In the genomic region with DNA sequence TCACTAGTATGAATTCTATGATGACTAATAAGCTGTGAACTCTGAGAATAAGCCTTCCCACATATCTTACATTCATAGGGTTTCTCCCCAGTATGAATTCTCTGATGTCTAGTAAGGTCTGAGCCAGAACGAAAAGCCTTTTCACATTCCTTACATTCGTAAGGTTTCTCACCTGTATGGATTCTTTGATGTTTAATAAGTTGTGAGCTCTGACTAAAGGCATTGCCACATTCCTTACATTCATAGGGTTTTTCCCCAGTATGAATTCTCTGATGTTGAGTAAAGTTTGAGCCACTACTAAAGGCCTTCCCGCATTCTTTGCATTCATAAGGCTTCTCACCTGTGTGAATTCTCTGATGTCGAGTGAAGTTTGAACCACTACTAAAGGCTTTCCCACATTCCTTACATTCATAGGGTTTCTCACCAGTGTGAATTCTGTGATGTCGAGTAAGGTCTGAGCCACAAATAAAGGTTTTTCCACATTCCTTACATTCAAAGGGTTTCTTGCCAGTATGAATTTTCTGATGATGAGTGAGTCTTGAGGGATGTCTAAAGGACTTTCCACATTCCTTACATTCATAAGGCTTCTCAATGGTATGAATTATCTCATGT, we compare ENCODE assay signal across 25 cellular contexts. TPM values are rescaled to one million over a fixed set of nuclear protein-coding genes. Genes with fewer than 3 reads are reported as not detected.
DNase-seq lines count a peak whose midpoint lies in the region; ATAC-seq and TF ChIP-seq lines count a peak whose summit lies in the region.
"Had no signal": no experiment of that assay in that cellular context is flagged by ENCODE, and none has a peak within 500 bp of the region (broad histone marks: within the 10 kb centered on the region; RNA-seq: fewer than 3 reads in every experiment).

No MANE protein-coding gene starts in this region.

- H3K27me3 ChIP-seq in liver (ENCODE audit: control insufficient read depth in 4 of 4, insufficient read depth in 4 of 4, low read length in 3 of 4), result no peaks in the 10 kb centered on the region
- no peaks in the 10 kb centered on the region for H3K27me3 ChIP-seq in thoracic aorta (replicated peaks; ENCODE audit: insufficient read depth)
- no peaks in the 10 kb centered on the region for H3K27me3 ChIP-seq in BE2C
- H3K27me3 ChIP-seq: neural progenitor cell, spleen had no signal

- H3K36me3 Mint-ChIP-seq in effector memory CD8-positive, alpha-beta T cell (ENCODE audit: insufficient read depth), result peaks cover 17% of the 10 kb centered on the region
- peaks cover 39% of the 10 kb centered on the region for H3K36me3 Mint-ChIP-seq in activated CD8-positive, alpha-beta memory T cell treated with anti-CD3 and anti-CD28 coated beads, Interleukin-2, amount 10 ng/mL, durations not matched to agents 7 days and 5 days

- H3K27me3 Mint-ChIP-seq in effector memory CD8-positive, alpha-beta T cell, result no peaks in the 10 kb centered on the region
- H3K27me3 Mint-ChIP-seq in activated CD8-positive, alpha-beta memory T cell treated with anti-CD3 and anti-CD28 coated beads, Interleukin-2, amount 10 ng/mL, durations not matched to agents 7 days and 5 days, result no peaks in the 10 kb centered on the region
- H3K27me3 Mint-ChIP-seq: stimulated activated naive B cell treated with anti-CD40 and anti-IgM and Interleukin-4, amounts not matched to agents 10 μg/mL and 1 μg/mL and 100 μg/mL, for 72 hours had no signal

- H3K27ac ChIP-seq in liver (ENCODE audit: low read depth in 1 of 2, low read length in 2 of 2) (no peak overlapping the region), thoracic aorta (no peak overlapping the region)
- H3K27ac ChIP-seq: HL-60, lower lobe of right lung, neural progenitor cell, psoas muscle, spleen had no signal

- no peak overlapping the region for H3K27ac Mint-ChIP-seq in effector memory CD8-positive, alpha-beta T cell
- H3K27ac Mint-ChIP-seq in activated CD8-positive, alpha-beta memory T cell treated with anti-CD3 and anti-CD28 coated beads, Interleukin-2, amount 10 ng/mL, durations not matched to agents 7 days and 5 days, result no peak overlapping the region
- H3K27ac Mint-ChIP-seq: neural progenitor cell; stimulated activated naive B cell treated with anti-CD40 and anti-IgM and Interleukin-4, amounts not matched to agents 10 μg/mL and 1 μg/mL and 100 μg/mL, for 72 hours had no signal

- no peak for TF ChIP-seq RAD21 in liver (IDR thresholded peaks at IDR 0.05)

- H3K36me3 ChIP-seq in liver (ENCODE audit: control insufficient read depth in 4 of 4, insufficient read depth in 3 of 4, low read depth in 1 of 4, low read length in 3 of 4) (peaks cover 10 to 52% (median 44%) of the 10 kb centered on the region in 4 donors), thoracic aorta (peaks cover 66% of the 10 kb centered on the region), BE2C (peaks cover 27% of the 10 kb centered on the region)

- 99% methylated on average over 5 of the region's 5 CpGs for WGBS in liver

- H3K4me1 Mint-ChIP-seq in effector memory CD8-positive, alpha-beta T cell (ENCODE audit: low read depth in 2 of 2), result no peaks in the 10 kb centered on the region
- H3K4me1 Mint-ChIP-seq in activated CD8-positive, alpha-beta memory T cell treated with anti-CD3 and anti-CD28 coated beads, Interleukin-2, amount 10 ng/mL, durations not matched to agents 7 days and 5 days, result no peaks in the 10 kb centered on the region
- H3K4me1 Mint-ChIP-seq: neural progenitor cell; stimulated activated naive B cell treated with anti-CD40 and anti-IgM and Interleukin-4, amounts not matched to agents 10 μg/mL and 1 μg/mL and 100 μg/mL, for 72 hours had no signal

- H3K4me3 Mint-ChIP-seq in effector memory CD8-positive, alpha-beta T cell, result no peak overlapping the region
- H3K4me3 Mint-ChIP-seq in activated CD8-positive, alpha-beta memory T cell treated with anti-CD3 and anti-CD28 coated beads, Interleukin-2, amount 10 ng/mL, durations not matched to agents 7 days and 5 days, result no peak overlapping the region
- H3K4me3 Mint-ChIP-seq: activated T-cell treated with anti-CD3 and anti-CD28 coated beads, Interleukin-2, amount 50 U/mL, for 4 hours; neural progenitor cell; stimulated activated naive B cell treated with anti-CD40 and anti-IgM and Interleukin-4, amounts not matched to agents 10 μg/mL and 1 μg/mL and 100 μg/mL, for 72 hours had no signal

- peaks cover 4% of the 10 kb centered on the region in 2 donors for H3K9me3 Mint-ChIP-seq in effector memory CD8-positive, alpha-beta T cell
- peaks cover 29% of the 10 kb centered on the region for H3K9me3 Mint-ChIP-seq in activated CD8-positive, alpha-beta memory T cell treated with anti-CD3 and anti-CD28 coated beads, Interleukin-2, amount 10 ng/mL, durations not matched to agents 7 days and 5 days (ENCODE audit: low read depth)

- ATAC-seq in thoracic aorta (ENCODE audit: insufficient number of reproducible peaks, low FRiP score, low read depth), result no peak
- no peak for ATAC-seq in effector memory CD8-positive, alpha-beta T cell (replicated peaks)
- ATAC-seq in activated CD8-positive, alpha-beta memory T cell treated with anti-CD3 and anti-CD28 coated beads, Interleukin-2, amount 10 ng/mL, durations not matched to agents 7 days and 5 days, result no peak
- ATAC-seq: activated T-cell treated with anti-CD3 and anti-CD28 coated beads, Interleukin-2, amount 50 U/mL, for 4 hours; lower lobe of right lung; psoas muscle; stimulated activated naive B cell treated with anti-CD40 and anti-IgM and Interleukin-4, amounts not matched to agents 10 μg/mL and 1 μg/mL and 100 μg/mL, for 72 hours had no signal

- H3K4me1 ChIP-seq in liver (ENCODE audit: control insufficient read depth in 4 of 4, insufficient read depth in 4 of 4, low read length in 3 of 4), result no peaks in the 10 kb centered on the region
- H3K4me1 ChIP-seq in thoracic aorta (ENCODE audit: control insufficient read depth in 1 of 2, low read depth in 2 of 2), result no peaks in the 10 kb centered on the region
- no peaks in the 10 kb centered on the region for H3K4me1 ChIP-seq in BE2C
- H3K4me1 ChIP-seq: lower lobe of right lung, neural progenitor cell, psoas muscle, spleen had no signal

- CTCF ChIA-PET in activated CD8-positive, alpha-beta memory T cell treated with anti-CD3 and anti-CD28 coated beads, Interleukin-2, amount 10 ng/mL, durations not matched to agents 7 days and 5 days (lab: Charles Lee), result no interaction called here

- H3K4me3 ChIP-seq in liver (ENCODE audit: low read depth in 1 of 3, low read length in 3 of 3) (peak overlapping the region in 2 of 3 donors; percentile 18 to 69), thoracic aorta (peak overlapping the region; percentile 12), BE2C (ENCODE audit: low read depth, low read length) (no peak overlapping the region)
- H3K4me3 ChIP-seq: lower lobe of right lung, neural progenitor cell, psoas muscle had no signal

- DNase-seq in ELR (ENCODE audit: low read depth) (peak; percentile 11), SW480 (ENCODE audit: low spot score) (peak; percentile 12), thoracic aorta (ENCODE audit: low spot score) (no peak), BE2C (no peak)
- DNase-seq in effector memory CD8-positive, alpha-beta T cell, result no peak
- DNase-seq in activated CD8-positive, alpha-beta memory T cell treated with anti-CD3 and anti-CD28 coated beads, Interleukin-2, amount 10 ng/mL, durations not matched to agents 7 days and 5 days, result no peak
- DNase-seq: activated CD4-positive, alpha-beta T cell treated with anti-CD3 and anti-CD28 coated beads for 4 hours; activated naive CD4-positive, alpha-beta T cell treated with Interleukin-2 at 50 U/mL for 16 hours; activated T-cell treated with anti-CD3 and anti-CD28 coated beads, Interleukin-2, amount 50 U/mL, for 4 hours; DMS53; HCEC 1CT; islet precursor cell; lower lobe of right lung; NCI-H1105 treated with DMSO at 0.1 percent for 48 hours; NCI-H2081; NCI-H226; NCI-H748 treated with DMSO at 0.1 percent for 48 hours; psoas muscle; SK-N-SH; spleen; stimulated activated CD4-positive, alpha-beta T cell treated with anti-CD3 and anti-CD28 coated beads, Interleukin-4, amount 100 ng/mL, for 1 hour; stimulated activated naive B cell treated with anti-CD40 and anti-IgM and Interleukin-4, amounts not matched to agents 10 μg/mL and 1 μg/mL and 100 μg/mL, for 72 hours had no signal

- TF ChIP-seq CTCF in liver (IDR thresholded peaks at IDR 0.05; ENCODE audit: low read depth, low read length, missing input control) (no peak), thoracic aorta (IDR thresholded peaks at IDR 0.05) (no peak), BE2C (IDR thresholded peaks at IDR 0.05; ENCODE audit: low read depth, low read length) (no peak)

- no peak overlapping the region for H3K9ac ChIP-seq in liver (ENCODE audit: low read depth in 1 of 2, low read length in 2 of 2)
- H3K9ac ChIP-seq: neural progenitor cell, SK-N-SH had no signal

- peaks cover 35 to 80% (median 59%) of the 10 kb centered on the region in 4 donors for H3K9me3 ChIP-seq in liver (ENCODE audit: control insufficient read depth in 4 of 4, low read length in 3 of 4)
- peaks cover 94% of the 10 kb centered on the region for H3K9me3 ChIP-seq in thoracic aorta
- no peaks in the 10 kb centered on the region; the same call in 1 of the 2 replicates for H3K9me3 ChIP-seq in BE2C

TF ChIP-seq in liver, 16 proteins besides CTCF, POLR2A, EP300 and RAD21 (continues in another document):
- TF ChIP-seq NR2F2 (IDR thresholded peaks at IDR 0.05), result no peak

RNA-seq across cellular contexts. Expression of a gene that starts 30.7 kb away (rescaled TPM):
- total RNA-seq in liver (1 to 10 TPM; 1.3 to 3.1 TPM), thoracic aorta (10 to 100 TPM in 1 of 2 donors, 1 to 10 TPM in 1; 4.2 to 14.4 TPM)
- under 1 TPM; 0.40 to 0.79 TPM for polyA plus RNA-seq in liver
- total RNA-seq in activated CD8-positive, alpha-beta memory T cell treated with anti-CD3 and anti-CD28 coated beads, Interleukin-2, amount 10 ng/mL, durations not matched to agents 7 days and 5 days, result 1 to 10 TPM; 5.3 to 5.9 TPM
- 6.1 TPM for polyA plus RNA-seq in BE2C (2012; ENCODE audit: insufficient read depth, insufficient read length, low read depth)

RNA-seq across cellular contexts. Expression of a gene that starts 40.2 kb away (rescaled TPM):
- 10 to 100 TPM in 1 of 2 donors, 1 to 10 TPM in 1; 10.0 to 11.1 TPM for total RNA-seq in liver
- polyA plus RNA-seq in liver, result 1 to 10 TPM; 1.5 to 2.7 TPM
- 10 to 100 TPM; 14.8 to 25.3 TPM for total RNA-seq in thoracic aorta
- total RNA-seq in activated CD8-positive, alpha-beta memory T cell treated with anti-CD3 and anti-CD28 coated beads, Interleukin-2, amount 10 ng/mL, durations not matched to agents 7 days and 5 days, result 1 to 10 TPM; 6.6 to 7.5 TPM
- 7.1 TPM for polyA plus RNA-seq in BE2C (2012; ENCODE audit: insufficient read depth, insufficient read length, low read depth)

Comparison
In these comparisons a context has a peak if more than half of its experiments do, and no peak if none do; other contexts are left out.
1. DNase-seq: peak in ELR (single experiment) and SW480 (single experiment); none in thoracic aorta (single experiment), effector memory CD8-positive, alpha-beta T cell (0 of 3), activated CD8-positive, alpha-beta memory T cell treated with anti-CD3 and anti-CD28 coated beads, Interleukin-2, amount 10 ng/mL, durations not matched to agents 7 days and 5 days (single experiment) and BE2C (single experiment).